Comparison of ENCODE assay signal across 17 cellular contexts in genomic region chr16:89749637-89750036, GRCh38. TPM values are rescaled to one million over a fixed set of nuclear protein-coding genes. Genes with fewer than 3 reads are reported as not detected.
A peak's percentile ranks its signal among the peaks of the same experiment; 100 is the strongest.
DNase-seq lines count a peak whose midpoint lies in the region; ATAC-seq and TF ChIP-seq lines count a peak whose summit lies in the region.
"Had no signal": no experiment of that assay in that cellular context is flagged by ENCODE, and none has a peak within 500 bp of the region (broad histone marks: within the 10 kb centered on the region; RNA-seq: fewer than 3 reads in every experiment).

No MANE protein-coding gene starts in this region.

- H3K9me3 Mint-ChIP-seq in CD4-positive, alpha-beta T cell, result no peaks in the 10 kb centered on the region
- H3K9me3 Mint-ChIP-seq in T-helper 2 cell treated with Interferon-gamma antibody and Interleukin-4, amounts not matched to agents 5 μg/mL and 100 μg/mL, for 36 hours, result no peaks in the 10 kb centered on the region

- peaks cover 7% of the 10 kb centered on the region for H3K4me1 Mint-ChIP-seq in CD4-positive, alpha-beta T cell (ENCODE audit: low read depth)
- peaks cover 4% of the 10 kb centered on the region for H3K4me1 Mint-ChIP-seq in T-helper 2 cell treated with Interferon-gamma antibody and Interleukin-4, amounts not matched to agents 5 μg/mL and 100 μg/mL, for 36 hours (ENCODE audit: low read depth)

- H3K27ac Mint-ChIP-seq in CD4-positive, alpha-beta T cell, result peak overlapping the region; percentile 42
- H3K27ac Mint-ChIP-seq in T-helper 2 cell treated with Interferon-gamma antibody and Interleukin-4, amounts not matched to agents 5 μg/mL and 100 μg/mL, for 36 hours, result no peak overlapping the region
- H3K27ac Mint-ChIP-seq: activated CD8-positive, alpha-beta T cell treated with anti-CD3 and anti-CD28 coated beads, Interleukin-2, amount 10 ng/mL, durations not matched to agents 7 days and 5 days had no signal

- H3K27ac ChIP-seq in CD4-positive, alpha-beta T cell (ENCODE audit: low read depth, low read length), result no peak overlapping the region
- H3K27ac ChIP-seq in foreskin keratinocyte (no peak overlapping the region), neutrophil (peak overlapping the region; percentile 47)
- H3K27ac ChIP-seq: gastroesophageal sphincter, vagina had no signal

- H3K9me3 ChIP-seq in CD4-positive, alpha-beta T cell (ENCODE audit: control insufficient read depth, low read length), result no peaks in the 10 kb centered on the region
- H3K9me3 ChIP-seq in neutrophil, result no peaks in the 10 kb centered on the region
- H3K9me3 ChIP-seq: BE2C, gastroesophageal sphincter, vagina had no signal

- ATAC-seq in CD4-positive, alpha-beta T cell (ENCODE audit: poor library complexity), result no peak
- ATAC-seq in foreskin keratinocyte (no peak), GM21423 (IDR thresholded peaks at IDR 0.05; ENCODE audit: unreplicated experiment) (no peak)
- ATAC-seq: activated CD8-positive, alpha-beta T cell treated with anti-CD3 and anti-CD28 coated beads, Interleukin-2, amount 10 ng/mL, durations not matched to agents 7 days and 5 days; gastroesophageal sphincter; Panc1 had no signal

- DNase-seq in CD4-positive, alpha-beta T cell, result no peak
- DNase-seq in NOMO-1 treated with dmso at 0.1 percent for 144 hours (lab: John Stamatoyannopoulos, UW; ENCODE audit: unreplicated experiment) (peak; percentile 67), foreskin keratinocyte (peak; percentile 2 to 25), NCI-H774 (lab: John Stamatoyannopoulos, UW) (no peak)
- no peak for DNase-seq in activated T-cell treated with anti-CD3 and anti-CD28 coated beads, Interleukin-2, amount 50 U/mL, for 1 hour
- no peak for DNase-seq in T-helper 2 cell treated with Interferon-gamma antibody and Interleukin-4, amounts not matched to agents 5 μg/mL and 100 μg/mL, for 36 hours (ENCODE audit: low spot score)
- DNase-seq: activated CD8-positive, alpha-beta T cell treated with anti-CD3 and anti-CD28 coated beads, Interleukin-2, amount 10 ng/mL, durations not matched to agents 7 days and 5 days; activated gamma-delta T cell treated with Interleukin-2 at 50 U/mL for 16 hours; BE2C; NCI-H1417; NCI-H510A treated with DMSO at 0.1 percent for 48 hours; stimulated activated CD4-positive, alpha-beta T cell treated with anti-CD3 and anti-CD28 coated beads, Interleukin-2, amount 100 ng/mL, for 48 hours had no signal

- H3K27me3 Mint-ChIP-seq in CD4-positive, alpha-beta T cell, result no peaks in the 10 kb centered on the region
- H3K27me3 Mint-ChIP-seq in T-helper 2 cell treated with Interferon-gamma antibody and Interleukin-4, amounts not matched to agents 5 μg/mL and 100 μg/mL, for 36 hours (ENCODE audit: low read depth), result no peaks in the 10 kb centered on the region

- H3K4me1 ChIP-seq in foreskin keratinocyte, result no peaks in the 10 kb centered on the region
- H3K4me1 ChIP-seq in neutrophil (ENCODE audit: control insufficient read depth in 1 of 2, insufficient read depth in 1 of 2, low read depth in 1 of 2, low read length in 1 of 2), result peaks cover 9 to 10% of the 10 kb centered on the region in 2 experiments
- H3K4me1 ChIP-seq: gastroesophageal sphincter, vagina had no signal

- CTCF ChIA-PET in CD4-positive, alpha-beta T cell (lab: Charles Lee), result interaction anchor here (0.7 kb wide), 1 partner anchor 49 kb away, joined by 3 read pairs; no protein-coding TSS in a partner anchor

- H3K4me3 ChIP-seq in neutrophil (ENCODE audit: low read depth in 1 of 2, low read length in 1 of 2), result no peak overlapping the region
- H3K4me3 ChIP-seq: gastroesophageal sphincter, vagina had no signal

- peaks cover 43% of the 10 kb centered on the region for H3K36me3 ChIP-seq in neutrophil
- H3K36me3 ChIP-seq: gastroesophageal sphincter, vagina had no signal

- no peak overlapping the region for H3K4me3 Mint-ChIP-seq in CD4-positive, alpha-beta T cell
- no peak overlapping the region for H3K4me3 Mint-ChIP-seq in T-helper 2 cell treated with Interferon-gamma antibody and Interleukin-4, amounts not matched to agents 5 μg/mL and 100 μg/mL, for 36 hours
- H3K4me3 Mint-ChIP-seq: activated CD8-positive, alpha-beta T cell treated with anti-CD3 and anti-CD28 coated beads, Interleukin-2, amount 10 ng/mL, durations not matched to agents 7 days and 5 days had no signal

- no peak for TF ChIP-seq CTCF in CD4-positive, alpha-beta T cell (IDR thresholded peaks at IDR 0.05)
- no peak for TF ChIP-seq CTCF in foreskin keratinocyte (conservative IDR thresholded peaks at IDR 0.05)
- TF ChIP-seq CTCF in neutrophil (IDR thresholded peaks at IDR 0.05), result no peak

- H3K36me3 Mint-ChIP-seq in CD4-positive, alpha-beta T cell (ENCODE audit: low read depth), result no peaks in the 10 kb centered on the region
- H3K36me3 Mint-ChIP-seq in T-helper 2 cell treated with Interferon-gamma antibody and Interleukin-4, amounts not matched to agents 5 μg/mL and 100 μg/mL, for 36 hours (ENCODE audit: low read depth), result peaks cover 42% of the 10 kb centered on the region

- POLR2A ChIA-PET in CD4-positive, alpha-beta T cell (lab: Charles Lee), result interaction anchor here (1.4 to 1.5 kb wide), 3 partner anchors 12 to 124 kb away, joined by 3 to 5 read pairs (median 5); partner anchors contain the start of gene TCF25

- intact Hi-C loops in CD4-positive, alpha-beta T cell (cut with DNase I, micrococcal nuclease), result loop anchor here in 1 of 2 experiments (5.0 kb wide), 1 partner anchor 33 kb away; no protein-coding TSS in a partner anchor

- no peaks in the 10 kb centered on the region for H3K27me3 ChIP-seq in CD4-positive, alpha-beta T cell (ENCODE audit: control insufficient read depth, insufficient read depth, low read length)
- H3K27me3 ChIP-seq in foreskin keratinocyte (no peaks in the 10 kb centered on the region), neutrophil (no peaks in the 10 kb centered on the region)
- H3K27me3 ChIP-seq: BE2C, gastroesophageal sphincter, vagina had no signal

RNA-seq across cellular contexts. Expression of gene ZNF276, which starts 28.3 kb away (rescaled TPM):
- 100 to 1,000 TPM; 127 to 137 TPM for total RNA-seq in CD4-positive, alpha-beta T cell
- 11.1 and 11.6 TPM in 2 replicates for total RNA-seq in foreskin keratinocyte
- 8.0 and 8.1 TPM in 2 replicates for polyA plus RNA-seq in foreskin keratinocyte

RNA-seq across cellular contexts. Expression of gene VPS9D1, which starts 28.9 kb away (rescaled TPM):
- total RNA-seq in CD4-positive, alpha-beta T cell, result 10 to 100 TPM; 18.5 to 21.8 TPM
- 3.9 and 5.0 TPM in 2 replicates for total RNA-seq in foreskin keratinocyte
- polyA plus RNA-seq in foreskin keratinocyte, result 4.5 and 4.9 TPM in 2 replicates

RNA-seq across cellular contexts. Expression of gene SPATA2L, which starts 48.1 kb away (rescaled TPM):
- total RNA-seq in CD4-positive, alpha-beta T cell, result 10 to 100 TPM; 26.1 to 28.3 TPM
- total RNA-seq in foreskin keratinocyte, result 5.4 and 5.6 TPM in 2 replicates
- polyA plus RNA-seq in foreskin keratinocyte, result 5.7 and 6.1 TPM in 2 replicates

Comparison
In these comparisons a context has a peak if more than half of its experiments do, and no peak if none do; other contexts are left out.
1. DNase-seq: peak in NOMO-1 treated with dmso at 0.1 percent for 144 hours (single experiment) and foreskin keratinocyte (2 of 2); none in CD4-positive, alpha-beta T cell (0 of 10), activated T-cell treated with anti-CD3 and anti-CD28 coated beads, Interleukin-2, amount 50 U/mL, for 1 hour (single experiment), T-helper 2 cell treated with Interferon-gamma antibody and Interleukin-4, amounts not matched to agents 5 μg/mL and 100 μg/mL, for 36 hours (single experiment) and NCI-H774 (single experiment).
2. RNA of gene ZNF276, which starts 28.3 kb away (total RNA-seq): 127 to 137 TPM in CD4-positive, alpha-beta T cell; 11.1 to 11.6 TPM in foreskin keratinocyte; every median in the first group is over 10 times any median in the second.